ENCODE assay signal across 24 cellular contexts in the genomic region with DNA sequence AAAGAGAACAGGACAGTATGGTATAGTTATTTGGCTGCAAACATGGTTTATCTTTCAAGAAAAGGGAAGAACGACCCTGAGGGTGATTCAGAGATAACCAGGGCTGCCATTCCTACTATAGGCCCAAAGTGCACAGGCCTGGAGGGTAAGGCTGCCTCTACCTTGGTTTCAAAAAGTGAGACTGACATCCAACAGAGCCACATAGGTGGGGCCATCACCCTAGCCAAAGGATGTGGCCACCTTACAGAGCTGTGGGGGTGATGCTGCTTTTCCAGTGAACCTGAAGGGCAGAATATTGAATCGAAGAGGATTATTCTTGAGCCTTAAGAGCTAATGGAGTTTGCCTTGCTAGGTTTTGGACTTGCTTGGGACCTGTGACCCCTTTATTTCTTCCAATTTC. TPM values are rescaled to one million over a fixed set of nuclear protein-coding genes. Genes with fewer than 3 reads are reported as not detected.
DNase-seq lines count a peak whose midpoint lies in the region; ATAC-seq lines count a peak whose summit lies in the region.
"Had no signal": no experiment of that assay in that cellular context is flagged by ENCODE, and none has a peak within 500 bp of the region (broad histone marks: within the 10 kb centered on the region; RNA-seq: fewer than 3 reads in every experiment).

No MANE protein-coding gene starts in this region.

- H3K36me3 Mint-ChIP-seq in activated T-cell treated with anti-CD3 and anti-CD28 coated beads, Interleukin-2, amount 50 U/mL, for 72 hours (ENCODE audit: insufficient read depth in 2 of 2) = peaks cover 3 to 10% of the 10 kb centered on the region in 2 donors
- H3K36me3 Mint-ChIP-seq in activated T-cell treated with anti-CD3 and anti-CD28 coated beads, Interleukin-2, amount 50 U/mL, for 4 hours (ENCODE audit: insufficient read depth) = peaks cover 7% of the 10 kb centered on the region
- H3K36me3 Mint-ChIP-seq in activated T-helper 17 cell treated with anti-CD3 and anti-CD28 coated beads, Interleukin-2, amount 50 U/mL, for 72 hours (ENCODE audit: low read depth) = peaks cover 53% of the 10 kb centered on the region
- peaks cover 74% of the 10 kb centered on the region for H3K36me3 Mint-ChIP-seq in stimulated activated effector memory CD8-positive, alpha-beta T cell treated with anti-CD3 and anti-CD28 coated beads, Interleukin-12 subunit alpha, Interleukin-12 subunit beta, amount 100 ng/mL, for 72 hours
- H3K36me3 Mint-ChIP-seq: naive B cell had no signal

- H3K9me3 ChIP-seq in KOPT-K1 (ENCODE audit: insufficient read depth, low read length, poor library complexity, severe bottlenecking) = no peaks in the 10 kb centered on the region
- H3K9me3 ChIP-seq: SK-N-SH had no signal

- H3K4me1 Mint-ChIP-seq in activated T-cell treated with anti-CD3 and anti-CD28 coated beads, Interleukin-2, amount 50 U/mL, for 72 hours (ENCODE audit: low read depth) = peaks cover 43% of the 10 kb centered on the region
- H3K4me1 Mint-ChIP-seq in activated T-cell treated with anti-CD3 and anti-CD28 coated beads, Interleukin-2, amount 50 U/mL, for 4 hours (ENCODE audit: low read depth) = peaks cover 49% of the 10 kb centered on the region
- peaks cover 24% of the 10 kb centered on the region for H3K4me1 Mint-ChIP-seq in activated T-helper 17 cell treated with anti-CD3 and anti-CD28 coated beads, Interleukin-2, amount 50 U/mL, for 72 hours
- peaks cover 34% of the 10 kb centered on the region for H3K4me1 Mint-ChIP-seq in stimulated activated effector memory CD8-positive, alpha-beta T cell treated with anti-CD3 and anti-CD28 coated beads, Interleukin-12 subunit alpha, Interleukin-12 subunit beta, amount 100 ng/mL, for 72 hours
- H3K4me1 Mint-ChIP-seq: naive B cell had no signal

- H3K27me3 Mint-ChIP-seq in activated T-cell treated with anti-CD3 and anti-CD28 coated beads, Interleukin-2, amount 50 U/mL, for 72 hours (ENCODE audit: low read depth) = peaks cover 9% of the 10 kb centered on the region
- H3K27me3 Mint-ChIP-seq in activated T-cell treated with anti-CD3 and anti-CD28 coated beads, Interleukin-2, amount 50 U/mL, for 4 hours (ENCODE audit: low read depth) = no peaks in the 10 kb centered on the region
- H3K27me3 Mint-ChIP-seq in activated T-helper 17 cell treated with anti-CD3 and anti-CD28 coated beads, Interleukin-2, amount 50 U/mL, for 72 hours = no peaks in the 10 kb centered on the region
- H3K27me3 Mint-ChIP-seq: naive B cell had no signal

- no peaks in the 10 kb centered on the region for H3K9me3 Mint-ChIP-seq in activated T-cell treated with anti-CD3 and anti-CD28 coated beads, Interleukin-2, amount 50 U/mL, for 72 hours
- no peaks in the 10 kb centered on the region for H3K9me3 Mint-ChIP-seq in activated T-cell treated with anti-CD3 and anti-CD28 coated beads, Interleukin-2, amount 50 U/mL, for 4 hours
- H3K9me3 Mint-ChIP-seq in activated T-helper 17 cell treated with anti-CD3 and anti-CD28 coated beads, Interleukin-2, amount 50 U/mL, for 72 hours = no peaks in the 10 kb centered on the region
- no peaks in the 10 kb centered on the region for H3K9me3 Mint-ChIP-seq in stimulated activated effector memory CD8-positive, alpha-beta T cell treated with anti-CD3 and anti-CD28 coated beads, Interleukin-12 subunit alpha, Interleukin-12 subunit beta, amount 100 ng/mL, for 72 hours

- ATAC-seq in activated T-cell treated with anti-CD3 and anti-CD28 coated beads, Interleukin-2, amount 50 U/mL, for 72 hours (replicated peaks in 1 of 2) = peak; percentile 61 to 65
- no peak for ATAC-seq in activated T-cell treated with anti-CD3 and anti-CD28 coated beads, Interleukin-2, amount 50 U/mL, for 4 hours
- peak; percentile 60 for ATAC-seq in activated T-helper 17 cell treated with anti-CD3 and anti-CD28 coated beads, Interleukin-2, amount 50 U/mL, for 72 hours (replicated peaks)
- ATAC-seq in stimulated activated effector memory CD8-positive, alpha-beta T cell treated with anti-CD3 and anti-CD28 coated beads, Interleukin-12 subunit alpha, Interleukin-12 subunit beta, amount 100 ng/mL, for 72 hours = peak; percentile 84
- ATAC-seq: left ventricle myocardium superior had no signal

- peak overlapping the region; percentile 12 to 71 for H3K4me3 Mint-ChIP-seq in activated T-cell treated with anti-CD3 and anti-CD28 coated beads, Interleukin-2, amount 50 U/mL, for 72 hours
- no peak overlapping the region for H3K4me3 Mint-ChIP-seq in activated T-cell treated with anti-CD3 and anti-CD28 coated beads, Interleukin-2, amount 50 U/mL, for 4 hours
- H3K4me3 Mint-ChIP-seq in activated T-helper 17 cell treated with anti-CD3 and anti-CD28 coated beads, Interleukin-2, amount 50 U/mL, for 72 hours = peak overlapping the region; percentile 82
- peak overlapping the region; percentile 67 for H3K4me3 Mint-ChIP-seq in stimulated activated effector memory CD8-positive, alpha-beta T cell treated with anti-CD3 and anti-CD28 coated beads, Interleukin-12 subunit alpha, Interleukin-12 subunit beta, amount 100 ng/mL, for 72 hours
- H3K4me3 Mint-ChIP-seq: naive B cell had no signal

- peaks cover 59% of the 10 kb centered on the region for H3K36me3 ChIP-seq in KOPT-K1 (ENCODE audit: insufficient read depth, low read length)
- H3K36me3 ChIP-seq: WERI-Rb-1 had no signal

- H3K27ac ChIP-seq in KOPT-K1 (ENCODE audit: low read depth, low read length, poor library complexity, severe bottlenecking) = peak overlapping the region; percentile 99
- H3K27ac ChIP-seq: WERI-Rb-1 had no signal

- DNase-seq in activated T-cell treated with anti-CD3 and anti-CD28 coated beads, Interleukin-2, amount 50 U/mL, for 72 hours = peak in 1 of 2 donors; percentile 17
- DNase-seq in activated T-cell treated with anti-CD3 and anti-CD28 coated beads, Interleukin-2, amount 50 U/mL, for 4 hours = no peak
- DNase-seq in stimulated activated effector memory CD8-positive, alpha-beta T cell treated with anti-CD3 and anti-CD28 coated beads, Interleukin-12 subunit alpha, Interleukin-12 subunit beta, amount 100 ng/mL, for 72 hours (ENCODE audit: low spot score in 2 of 2) = no peak
- no peak for DNase-seq in dedifferentiated amniotic fluid mesenchymal stem cell (ENCODE audit: extremely low spot score)
- DNase-seq in NCI-H1048 (lab: John Stamatoyannopoulos, UW) = no peak
- no peak for DNase-seq in medulla oblongata (ENCODE audit: extremely low spot score)
- DNase-seq: ACHN; amniotic stem cell; effector CD8-positive, alpha-beta T cell; glutamatergic neuron; H7; left ventricle myocardium superior; naive B cell; NCI-H1694 treated with DMSO at 0.1 percent for 48 hours; NCI-H510A; SK-N-SH; trophoblast cell; WERI-Rb-1 had no signal

- peak overlapping the region; percentile 95 for H3K27ac Mint-ChIP-seq in activated T-cell treated with anti-CD3 and anti-CD28 coated beads, Interleukin-2, amount 50 U/mL, for 72 hours
- peak overlapping the region; percentile 87 for H3K27ac Mint-ChIP-seq in activated T-helper 17 cell treated with anti-CD3 and anti-CD28 coated beads, Interleukin-2, amount 50 U/mL, for 72 hours
- H3K27ac Mint-ChIP-seq in stimulated activated effector memory CD8-positive, alpha-beta T cell treated with anti-CD3 and anti-CD28 coated beads, Interleukin-12 subunit alpha, Interleukin-12 subunit beta, amount 100 ng/mL, for 72 hours = peak overlapping the region; percentile 94
- H3K27ac Mint-ChIP-seq: naive B cell had no signal

RNA-seq across cellular contexts. Expression of a gene that starts 15.7 kb away (rescaled TPM):
- total RNA-seq in activated T-cell treated with anti-CD3 and anti-CD28 coated beads, Interleukin-2, amount 50 U/mL, for 72 hours = 10 to 100 TPM; 40.7 to 47.1 TPM
- 10 to 100 TPM; 27.5 to 44.7 (median 40.5) TPM for total RNA-seq in activated T-cell treated with anti-CD3 and anti-CD28 coated beads, Interleukin-2, amount 50 U/mL, for 4 hours
- total RNA-seq in activated T-helper 17 cell treated with anti-CD3 and anti-CD28 coated beads, Interleukin-2, amount 50 U/mL, for 72 hours = 10 to 100 TPM; 45.5 to 60.9 TPM
- total RNA-seq: Daoy, epithelial cell of proximal tubule, H7 had no signal

RNA-seq across cellular contexts. Expression of a gene that starts 29.6 kb away (rescaled TPM):
- total RNA-seq in activated T-cell treated with anti-CD3 and anti-CD28 coated beads, Interleukin-2, amount 50 U/mL, for 72 hours = not detected
- total RNA-seq in activated T-cell treated with anti-CD3 and anti-CD28 coated beads, Interleukin-2, amount 50 U/mL, for 4 hours = not detected
- under 1 TPM in 1 of 2 donors, not detected in 1; 0.16 TPM for total RNA-seq in activated T-helper 17 cell treated with anti-CD3 and anti-CD28 coated beads, Interleukin-2, amount 50 U/mL, for 72 hours
- total RNA-seq: Daoy; epithelial cell of proximal tubule; H7; left ventricle myocardium superior; omental fat pad; T-helper 2 cell treated with Interferon-gamma antibody and Interleukin-4, amounts not matched to agents 100 ng/mL and 5 ng/mL, for 36 hours had no signal

Comparison
In these comparisons a context has a peak if more than half of its experiments do, and no peak if none do; other contexts are left out.
1. ATAC-seq: peak in activated T-cell treated with anti-CD3 and anti-CD28 coated beads, Interleukin-2, amount 50 U/mL, for 72 hours (2 of 2), activated T-helper 17 cell treated with anti-CD3 and anti-CD28 coated beads, Interleukin-2, amount 50 U/mL, for 72 hours (single experiment) and stimulated activated effector memory CD8-positive, alpha-beta T cell treated with anti-CD3 and anti-CD28 coated beads, Interleukin-12 subunit alpha, Interleukin-12 subunit beta, amount 100 ng/mL, for 72 hours (single experiment); none in activated T-cell treated with anti-CD3 and anti-CD28 coated beads, Interleukin-2, amount 50 U/mL, for 4 hours (0 of 2).
2. Peak in every context shown above with its lines, with median percentiles within 50 percentile points of each other: H3K27ac Mint-ChIP-seq.